In genomic region chr19:36420961-36421748, GRCh38 we compare ENCODE assay signal across 8 cellular contexts. TPM values are rescaled to one million over a fixed set of nuclear protein-coding genes. Genes with fewer than 3 reads are reported as not detected.
DNase-seq lines count a peak whose midpoint lies in the region; ATAC-seq, FAIRE-seq and TF ChIP-seq lines count a peak whose summit lies in the region.

No MANE protein-coding gene starts in this region.

- ATAC-seq in pancreas (peak in 3 of 4 donors; percentile 33 to 59 (median 50)), HG03442 (IDR thresholded peaks at IDR 0.05; ENCODE audit: unreplicated experiment) (no peak)

- H3K9ac ChIP-seq in BLaER1, result no peak overlapping the region

- DNase-seq in foreskin melanocyte, result peak; percentile 1
- peak in 4 of 6 donors; percentile 12 to 47 (median 26) for DNase-seq in pancreas
- DNase-seq in NCI-H345 treated with DMSO at 0.1 percent for 48 hours (lab: John Stamatoyannopoulos, UW; ENCODE audit: unreplicated experiment), result no peak
- DNase-seq in NCI-H1694 (lab: John Stamatoyannopoulos, UW), result no peak
- no peak for DNase-seq in SKM-1 (lab: John Stamatoyannopoulos, UW; ENCODE audit: unreplicated experiment)

- H3K4me1 ChIP-seq in BLaER1, result peaks cover 18% of the 10 kb centered on the region
- peaks cover 0 to 3% (median 0%) of the 10 kb centered on the region in 3 donors for H3K4me1 ChIP-seq in pancreas

- 0 out of 2 replicates have a peak, but pooled peaks have one; percentile 6 for TF ChIP-seq CTCF in VCaP (conservative IDR thresholded peaks at IDR 0.05)
- no peak for TF ChIP-seq CTCF in pancreas (IDR thresholded peaks at IDR 0.05)

- H4K20me1 ChIP-seq in BLaER1, result no peaks in the 10 kb centered on the region

- intact Hi-C loops in pancreas (cut with DNase I), result no loop called here

- H3K27me3 ChIP-seq in BLaER1 (no peaks in the 10 kb centered on the region), pancreas (no peaks in the 10 kb centered on the region)

- WGBS in pancreas, 2 donors, result 9% methylated on average over 56 to 61 of the region's 61 CpGs

- H3K4me2 ChIP-seq in BLaER1, result no peak overlapping the region

- H3K9me3 ChIP-seq in BLaER1 (peaks cover 54% of the 10 kb centered on the region), pancreas (no peaks in the 10 kb centered on the region)

- H3K36me3 ChIP-seq in BLaER1 (peaks cover 6% of the 10 kb centered on the region), pancreas (no peaks in the 10 kb centered on the region)

- H3K4me3 ChIP-seq in BLaER1 (0 out of 2 replicates have a peak overlapping the region, but pooled peaks have one; percentile 17), pancreas (peak overlapping the region in 3 of 4 donors; percentile 12 to 45 (median 24))

- FAIRE-seq in pancreas (lab: Jason Lieb, UNC), result no peak

- H3K27ac ChIP-seq in BLaER1 (no peak overlapping the region), VCaP (no peak overlapping the region), pancreas (no peak overlapping the region)

RNA-seq across cellular contexts. Expression of gene ZFP82, which starts 2.7 kb away (rescaled TPM):
- 1 to 10 TPM in 5 of 6 donors, under 1 TPM in 1; 0.79 to 3.8 (median 1.2) TPM for total RNA-seq in pancreas
- polyA plus RNA-seq in pancreas, result 1 to 10 TPM; 1.1 to 2.7 TPM

RNA-seq across cellular contexts. Expression of gene ZFP14, which starts 42.2 kb away (rescaled TPM):
- total RNA-seq in pancreas, result 1 to 10 TPM in 5 of 6 donors, under 1 TPM in 1; 0.88 to 5.3 (median 2.3) TPM
- polyA plus RNA-seq in pancreas, result 1 to 10 TPM; 1.3 to 2.0 TPM

Comparison
In these comparisons a context has a peak if more than half of its experiments do, and no peak if none do; other contexts are left out.
1. DNase-seq: peak in foreskin melanocyte (single experiment) and pancreas (4 of 6); none in NCI-H345 treated with DMSO at 0.1 percent for 48 hours (single experiment), NCI-H1694 (single experiment) and SKM-1 (single experiment).